In the genomic region with DNA sequence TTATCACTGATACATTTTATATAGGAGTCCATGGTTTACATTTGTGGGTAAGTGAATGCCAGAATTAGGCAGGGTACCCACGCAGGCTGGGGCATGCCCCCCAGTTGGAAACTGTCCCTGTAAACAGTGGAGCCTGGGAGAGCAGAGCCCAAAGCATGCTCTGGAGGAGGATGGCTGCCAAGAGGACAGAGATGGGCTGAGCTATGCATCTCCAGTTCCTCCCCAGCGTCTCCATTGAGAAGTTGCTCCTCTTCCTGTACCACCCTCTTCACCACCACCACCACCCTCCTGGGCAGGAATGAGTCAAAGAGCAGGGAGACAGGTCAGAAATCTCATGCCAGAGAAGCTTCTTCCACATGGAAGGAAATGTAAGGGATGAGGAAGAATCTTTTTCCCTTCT, we compare ENCODE assay signal across 11 cellular contexts.
A peak's percentile ranks its signal among the peaks of the same experiment; 100 is the strongest.
DNase-seq lines count a peak whose midpoint lies in the region; ATAC-seq and TF ChIP-seq lines count a peak whose summit lies in the region.
"Had no signal": no experiment of that assay in that cellular context is flagged by ENCODE, and none has a peak within 500 bp of the region (broad histone marks: within the 10 kb centered on the region; RNA-seq: fewer than 3 reads in every experiment).

No MANE protein-coding gene starts in this region.

- no peak overlapping the region for H2AFZ ChIP-seq in OCI-LY1 (ENCODE audit: low read length)

- peaks cover 40% of the 10 kb centered on the region for H3F3A ChIP-seq in DOHH2 (ENCODE audit: control insufficient read depth, insufficient read depth)
- H3F3A ChIP-seq in OCI-LY1 (ENCODE audit: insufficient read depth, low read length), result peaks cover 18% of the 10 kb centered on the region

- H3K4me3 ChIP-seq in DOHH2 (ENCODE audit: low read length), result peak overlapping the region; percentile 81
- no peak overlapping the region for H3K4me3 ChIP-seq in OCI-LY1 (ENCODE audit: low read depth, low read length, poor library complexity, severe bottlenecking)
- H3K4me3 ChIP-seq in skin epidermis, result no peak overlapping the region

- no peaks in the 10 kb centered on the region for H3K9me3 ChIP-seq in DOHH2 (ENCODE audit: control insufficient read depth, insufficient read depth, low read length)
- H3K9me3 ChIP-seq in OCI-LY1 (ENCODE audit: low read length), result no peaks in the 10 kb centered on the region

- H3K4me1 ChIP-seq in DOHH2 (ENCODE audit: control insufficient read depth, low read length) (peaks cover 98% of the 10 kb centered on the region), OCI-LY1 (ENCODE audit: insufficient read depth, low read length, severe bottlenecking) (peaks cover 92% of the 10 kb centered on the region)

- H3K9ac ChIP-seq in OCI-LY1 (ENCODE audit: low read length), result peak overlapping the region; percentile 3; the same call in 1 of the 2 replicates

- no peaks in the 10 kb centered on the region for H4K20me1 ChIP-seq in DOHH2 (ENCODE audit: control insufficient read depth, insufficient read depth, low read depth, low read length)
- H4K20me1 ChIP-seq in OCI-LY1 (ENCODE audit: insufficient read depth, low read length), result no peaks in the 10 kb centered on the region

- H3K27me3 ChIP-seq in DOHH2 (ENCODE audit: control insufficient read depth, low read length) (no peaks in the 10 kb centered on the region), OCI-LY1 (ENCODE audit: insufficient read depth, low read length) (no peaks in the 10 kb centered on the region)

- H3K4me2 ChIP-seq in DOHH2 (ENCODE audit: low read length) (peak overlapping the region; percentile 70), OCI-LY1 (ENCODE audit: low read length) (peak overlapping the region; percentile 4; the same call in 1 of the 2 replicates)

- H3K36me3 ChIP-seq in DOHH2 (ENCODE audit: control insufficient read depth, low read length) (peaks cover 3% of the 10 kb centered on the region; the same call in 1 of the 2 replicates), OCI-LY1 (ENCODE audit: insufficient read depth, low read length) (no peaks in the 10 kb centered on the region)

- H3K27ac ChIP-seq in DOHH2 (ENCODE audit: low read depth, low read length), result peak overlapping the region; percentile 96
- peak overlapping the region; percentile 99 for H3K27ac ChIP-seq in OCI-LY1 (ENCODE audit: low read depth, low read length, poor library complexity, severe bottlenecking)
- peak overlapping the region; percentile 99 for H3K27ac ChIP-seq in epithelial cell of prostate
- peak overlapping the region in 18 of 21 experiments; percentile 88 to 99 (median 94) for H3K27ac ChIP-seq in skin epidermis

- TF ChIP-seq CTCF in DOHH2 (IDR thresholded peaks at IDR 0.05; ENCODE audit: low read depth, low read length, poor library complexity, severe bottlenecking) (no peak), OCI-LY1 (IDR thresholded peaks at IDR 0.05; ENCODE audit: low read length) (no peak)

- ATAC-seq in HG03521 (IDR thresholded peaks at IDR 0.05; ENCODE audit: unreplicated experiment) (no peak), HG02885 (IDR thresholded peaks at IDR 0.05; ENCODE audit: poor library complexity, unreplicated experiment) (no peak), GM18867 (IDR thresholded peaks at IDR 0.05; ENCODE audit: unreplicated experiment) (no peak)
- ATAC-seq: left lobe of liver had no signal

- H3K79me2 ChIP-seq in DOHH2 (ENCODE audit: control insufficient read depth, low read length) (peaks cover 36% of the 10 kb centered on the region), OCI-LY1 (ENCODE audit: insufficient read depth, low read length) (no peaks in the 10 kb centered on the region)

- no peaks in the 10 kb centered on the region for H3K9me2 ChIP-seq in DOHH2 (replicated peaks; ENCODE audit: control insufficient read depth, low read length)
- H3K9me2 ChIP-seq in OCI-LY1 (ENCODE audit: low read depth, low read length), result no peaks in the 10 kb centered on the region

- DNase-seq in epithelial cell of prostate (ENCODE audit: low read depth, low spot score), result no peak
- DNase-seq: HCEC 1CT, NCI-H1048, NCI-H774 had no signal
